22 cellular contexts compared by ENCODE assay signal in the genomic region with DNA sequence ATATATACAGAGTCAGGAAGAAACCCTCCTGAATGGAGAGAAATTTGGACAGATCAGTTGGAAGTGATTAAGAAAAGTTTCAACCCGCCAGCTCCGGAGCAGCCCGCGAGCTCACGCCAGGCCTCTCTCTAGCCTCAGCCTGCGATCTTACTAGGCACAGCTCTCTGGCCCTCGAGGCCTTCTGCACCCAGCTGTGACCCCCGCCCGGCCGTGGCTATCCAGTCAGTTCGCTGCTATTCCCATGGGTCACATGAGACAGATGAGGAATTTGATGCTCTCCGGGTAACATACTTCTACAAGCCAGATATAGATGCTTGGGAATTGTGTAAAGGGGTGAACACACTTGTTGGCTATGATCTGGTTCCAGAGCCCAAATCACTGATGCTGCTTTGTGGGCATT. TPM values are rescaled to one million over a fixed set of nuclear protein-coding genes. Genes with fewer than 3 reads are reported as not detected.
A peak's percentile ranks its signal among the peaks of the same experiment; 100 is the strongest.
DNase-seq lines count a peak whose midpoint lies in the region; ATAC-seq, FAIRE-seq and TF ChIP-seq lines count a peak whose summit lies in the region.
"Had no signal": no experiment of that assay in that cellular context is flagged by ENCODE, and none has a peak within 500 bp of the region (broad histone marks: within the 10 kb centered on the region; RNA-seq: fewer than 3 reads in every experiment).

No MANE protein-coding gene starts in this region.

- no peak overlapping the region for H3K4me3 Mint-ChIP-seq in neural crest cell
- H3K4me3 Mint-ChIP-seq: activated CD4-positive, alpha-beta T cell treated with anti-CD3 and anti-CD28 coated beads, Interleukin-2, amount 10 ng/mL, durations not matched to agents 7 days and 5 days; T-helper 17 cell had no signal

- peak; percentile 69 for DNase-seq in EL
- peak; percentile 93 for DNase-seq in fibroblast of gingiva (ENCODE audit: low read depth)
- DNase-seq in neural crest cell (ENCODE audit: low read depth, low spot score), result no peak
- no peak for DNase-seq in GM12891 (ENCODE audit: insufficient read length, low spot score)
- DNase-seq in A673 (ENCODE audit: low spot score), result no peak
- no peak for DNase-seq in COLO829 (ENCODE audit: low spot score)
- DNase-seq: activated CD4-positive, alpha-beta T cell treated with anti-CD3 and anti-CD28 coated beads, Interleukin-2, amount 10 ng/mL, durations not matched to agents 7 days and 5 days; activated effector memory CD4-positive, alpha-beta T cell treated with Interleukin-2 at 50 U/mL for 16 hours; dermis blood vessel endothelial cell; DMS79 treated with DMSO at 0.1 percent for 48 hours; Kasumi-1; NCI-H1048; NCI-H2029 treated with DMSO at 0.1 percent for 48 hours; NCI-H446; T-helper 17 cell had no signal

- peaks cover 11% of the 10 kb centered on the region for H3K9me3 Mint-ChIP-seq in neural crest cell
- H3K9me3 Mint-ChIP-seq: activated CD4-positive, alpha-beta T cell treated with anti-CD3 and anti-CD28 coated beads, Interleukin-2, amount 10 ng/mL, durations not matched to agents 7 days and 5 days had no signal

- no peaks in the 10 kb centered on the region for H3K36me3 ChIP-seq in ACC112 (ENCODE audit: insufficient read depth, low read length)
- H3K36me3 ChIP-seq in A673 (ENCODE audit: insufficient read depth, low read length, poor library complexity, severe bottlenecking), result no peaks in the 10 kb centered on the region
- H3K36me3 ChIP-seq: SJSA1 had no signal

- peaks cover 10% of the 10 kb centered on the region for H3K4me1 ChIP-seq in ACC112 (ENCODE audit: control insufficient read depth, insufficient read depth, low read length, unreplicated experiment)
- H3K4me1 ChIP-seq in A673 (ENCODE audit: insufficient read depth, low read length, poor library complexity, severe bottlenecking), result no peaks in the 10 kb centered on the region
- H3K4me1 ChIP-seq: SJSA1 had no signal

- no peaks in the 10 kb centered on the region for H3K79me2 ChIP-seq in ACC112 (ENCODE audit: control insufficient read depth, insufficient read depth, low read length, unreplicated experiment)

- peaks cover 55% of the 10 kb centered on the region for H3K4me1 Mint-ChIP-seq in neural crest cell
- H3K4me1 Mint-ChIP-seq: activated CD4-positive, alpha-beta T cell treated with anti-CD3 and anti-CD28 coated beads, Interleukin-2, amount 10 ng/mL, durations not matched to agents 7 days and 5 days; T-helper 17 cell had no signal

- intact Hi-C loops in A673 (cut with micrococcal nuclease; ENCODE audit: unreplicated experiment), result no loop called here

- peak overlapping the region; percentile 60 for H3K27ac Mint-ChIP-seq in neural crest cell (ENCODE audit: unreplicated experiment)
- H3K27ac Mint-ChIP-seq: activated CD4-positive, alpha-beta T cell treated with anti-CD3 and anti-CD28 coated beads, Interleukin-2, amount 10 ng/mL, durations not matched to agents 7 days and 5 days; T-helper 17 cell had no signal

- no peak for FAIRE-seq in GM12891 (lab: Jason Lieb, UNC)
- FAIRE-seq: HTR-8/SVneo had no signal

- BruUV-seq in A673 (replicated peaks; lab: Mats Ljungman, UMichigan), result no TSS peak

- TF ChIP-seq POLR2A in GM12891 (IDR thresholded peaks at IDR 0.05; ENCODE audit: low read depth, low read length), result no peak

- CTCF ChIA-PET in A673 (lab: Charles Lee), result no interaction called here

- peaks cover 2% of the 10 kb centered on the region for H3K36me3 Mint-ChIP-seq in neural crest cell (ENCODE audit: low read depth)

- H3K9me3 ChIP-seq in A673 (ENCODE audit: low read depth, low read length, poor library complexity, severe bottlenecking), result no peaks in the 10 kb centered on the region
- H3K9me3 ChIP-seq: SJSA1 had no signal

- H3K27ac ChIP-seq in ACC112 (ENCODE audit: low read depth, low read length) (peak overlapping the region; percentile 17; the same call in 1 of the 2 replicates), A673 (ENCODE audit: low read depth, low read length, poor library complexity, severe bottlenecking) (no peak overlapping the region)
- H3K27ac ChIP-seq: SJSA1 had no signal

- TF ChIP-seq CTCF in neural crest cell (conservative IDR thresholded peaks at IDR 0.05) (no peak), A673 (conservative IDR thresholded peaks at IDR 0.05; ENCODE audit: low read depth, low read length) (no peak)

- H3K4me3 ChIP-seq in ACC112 (ENCODE audit: low read depth, low read length), result no peak overlapping the region
- H3K4me3 ChIP-seq in A673 (ENCODE audit: low read depth, low read length, poor library complexity, severe bottlenecking), result no peak overlapping the region
- H3K4me3 ChIP-seq: SJSA1 had no signal

- POLR2A ChIA-PET in A673 (lab: Charles Lee; ENCODE audit: low non-redundant PET), result no interaction called here

- H3K27me3 ChIP-seq in ACC112 (ENCODE audit: insufficient read depth, low read length) (no peaks in the 10 kb centered on the region), A673 (replicated peaks; ENCODE audit: insufficient read depth, low read depth, low read length, poor library complexity) (no peaks in the 10 kb centered on the region)
- H3K27me3 ChIP-seq: SJSA1 had no signal

- ATAC-seq in GM18870 (IDR thresholded peaks at IDR 0.05; ENCODE audit: unreplicated experiment), result no peak
- ATAC-seq: HCT116, left lobe of liver, Panc1, T-helper 17 cell had no signal

- no peak overlapping the region for H2AFZ ChIP-seq in ACC112 (ENCODE audit: low read length, unreplicated experiment)

- H3K27me3 Mint-ChIP-seq in neural crest cell (ENCODE audit: low read depth), result peaks cover 4% of the 10 kb centered on the region
- H3K27me3 Mint-ChIP-seq: T-helper 17 cell had no signal

TF ChIP-seq in GM12891, 5 proteins besides CTCF, POLR2A, EP300 and RAD21:
- TF ChIP-seq PAX5 (IDR thresholded peaks at IDR 0.05; ENCODE audit: insufficient read depth, low read length, severe bottlenecking), result no peak
- TF ChIP-seq POU2F2 (IDR thresholded peaks at IDR 0.05; ENCODE audit: low read depth, low read length), result no peak
- no peak for TF ChIP-seq TAF1 (IDR thresholded peaks at IDR 0.05; ENCODE audit: low read depth, low read length)
- TF ChIP-seq POLR2AphosphoS5 (IDR thresholded peaks at IDR 0.05; ENCODE audit: low read depth, low read length), result no peak
- no peak for TF ChIP-seq SPI1 (IDR thresholded peaks at IDR 0.05; ENCODE audit: low read depth, low read length)

RNA-seq across cellular contexts. Expression of a gene that starts 48.6 kb away (rescaled TPM):
- total RNA-seq in neural crest cell, result 41.6 and 42.5 TPM in 2 replicates
- 0.17 TPM for polyA plus RNA-seq in GM12891 (2012; ENCODE audit: low read depth, missing spikeins)
- 12.6 and 20.3 TPM in 2 replicates for total RNA-seq in A673 (2021)

Comparison
In these comparisons a context has a peak if more than half of its experiments do, and no peak if none do; other contexts are left out.
1. DNase-seq: peak in EL (single experiment) and fibroblast of gingiva (single experiment); none in neural crest cell (single experiment), GM12891 (single experiment), A673 (single experiment) and COLO829 (single experiment).